ENCODE assay signal across 8 cellular contexts in the genomic region with DNA sequence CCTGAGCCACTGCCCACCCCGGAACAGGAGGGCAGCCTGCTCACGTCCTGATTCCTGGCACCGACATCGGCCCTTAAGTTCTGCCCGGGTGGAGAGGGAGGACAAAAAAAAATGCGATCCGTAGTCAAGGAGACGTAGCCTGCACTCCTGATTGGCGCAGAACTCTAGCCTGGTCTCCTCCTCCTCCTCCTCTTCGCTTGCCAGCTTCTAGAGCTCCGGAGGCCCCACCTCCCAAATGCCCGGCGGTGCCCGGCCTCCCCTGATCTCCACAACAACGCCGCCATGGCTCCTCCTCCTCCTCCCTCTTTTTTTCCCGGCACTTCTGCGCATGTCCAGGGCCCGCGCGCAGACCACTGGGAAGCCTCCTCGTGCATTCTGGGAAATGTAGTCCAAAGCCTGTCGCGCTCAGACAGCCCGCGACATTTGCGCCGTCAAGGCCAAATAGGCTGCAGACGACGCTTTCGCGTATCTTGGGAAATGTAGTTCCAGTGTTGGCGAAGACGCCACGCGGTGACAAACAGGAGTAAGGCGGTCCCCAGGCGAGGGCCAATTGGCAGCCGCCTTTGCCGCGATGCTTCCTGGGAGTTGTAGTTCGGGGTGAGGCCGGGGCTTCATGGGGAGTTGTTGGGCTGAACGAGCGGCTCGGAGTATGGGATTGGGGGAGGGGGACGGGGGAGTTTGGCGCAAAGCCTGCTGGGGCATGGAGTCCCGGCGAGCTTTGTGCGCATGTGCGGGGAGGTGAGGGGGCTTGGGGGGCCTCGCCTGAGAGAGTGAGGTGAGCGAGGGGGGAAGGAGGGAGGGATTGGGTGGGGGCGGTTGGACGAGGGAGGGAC. TPM values are rescaled to one million over a fixed set of nuclear protein-coding genes. Genes with fewer than 3 reads are reported as not detected.
A peak's percentile ranks its signal among the peaks of the same experiment; 100 is the strongest.
DNase-seq lines count a peak whose midpoint lies in the region; ATAC-seq and TF ChIP-seq lines count a peak whose summit lies in the region.

A gene (plus strand): TSS at position 705 of the 833 bp plus-strand sequence. CDS start 5,625 bp downstream, outside the sequence.

- H3K9ac ChIP-seq in SU-DHL-6 (ENCODE audit: low read length), result peak within 1 kb of the TSS; percentile 74

- H3K27ac ChIP-seq in SU-DHL-6 (ENCODE audit: low read depth, low read length) (peak within 1 kb of the TSS; percentile 37), osteoblast (ENCODE audit: low read depth, low read length) (peak within 1 kb of the TSS; percentile 62), thymus (ENCODE audit: low read depth) (peak within 1 kb of the TSS; percentile 93)

- peak within 1 kb of the TSS; percentile 83 for H3K4me3 ChIP-seq in SU-DHL-6 (ENCODE audit: insufficient read depth, low read length, poor library complexity, severe bottlenecking)
- peak within 1 kb of the TSS; percentile 76 for H3K4me3 ChIP-seq in osteoblast (ENCODE audit: insufficient read depth, low read length)
- peak within 1 kb of the TSS; percentile 68 for H3K4me3 ChIP-seq in thymus (ENCODE audit: low read length)

- under 1% methylated on average over 56 of the region's 56 CpGs for WGBS in thymus

- TF ChIP-seq CTCF in GM10266 (IDR thresholded peaks at IDR 0.05; ENCODE audit: control insufficient read depth, insufficient read depth, low read depth, missing control alignments) (no peak), SU-DHL-6 (IDR thresholded peaks at IDR 0.05; ENCODE audit: insufficient read depth, low read length, poor library complexity, severe bottlenecking) (no peak), glutamatergic neuron (IDR thresholded peaks at IDR 0.05; ENCODE audit: partially characterized antibody, unreplicated experiment) (no peak), osteoblast (IDR thresholded peaks at IDR 0.05; ENCODE audit: extremely low read depth, low read depth, low read length) (no peak)

- H3K4me1 ChIP-seq in osteoblast (ENCODE audit: insufficient read depth, low read length), result peaks cover 14% of the 10 kb centered on the region
- H3K4me1 ChIP-seq in thymus (ENCODE audit: control insufficient read depth, insufficient read depth, low read length), result peaks cover 36% of the 10 kb centered on the region

- POLR2A ChIA-PET in activated naive CD8-positive, alpha-beta T cell treated with anti-CD3 and anti-CD28 coated beads, Interleukin-2, amount 10 ng/mL, durations not matched to agents 7 days and 5 days (lab: Charles Lee), result interaction anchor here (1.3 to 4.2 kb wide), 4 partner anchors 19 to 60 kb away, joined by 3 to 35 read pairs (median 4); a partner anchor contains a TSS

- H2AFZ ChIP-seq in SU-DHL-6 (ENCODE audit: low read depth, low read length, severe bottlenecking) (peak within 1 kb of the TSS; percentile 94), osteoblast (ENCODE audit: low read length) (peak within 1 kb of the TSS; percentile 93)

- no peaks in the 10 kb centered on the region for H3K27me3 Mint-ChIP-seq in activated naive CD8-positive, alpha-beta T cell treated with anti-CD3 and anti-CD28 coated beads, Interleukin-2, amount 10 ng/mL, durations not matched to agents 7 days and 5 days
- H3K27me3 Mint-ChIP-seq in glutamatergic neuron (ENCODE audit: unreplicated experiment), result peaks cover 7% of the 10 kb centered on the region

- peaks cover 29% of the 10 kb centered on the region for H3K4me1 Mint-ChIP-seq in activated naive CD8-positive, alpha-beta T cell treated with anti-CD3 and anti-CD28 coated beads, Interleukin-2, amount 10 ng/mL, durations not matched to agents 7 days and 5 days
- H3K4me1 Mint-ChIP-seq in glutamatergic neuron (ENCODE audit: low read depth, unreplicated experiment), result peaks cover 18% of the 10 kb centered on the region

- DNase-seq in GM10266 (ENCODE audit: extremely low spot score) (peak; percentile 97), NCI-H1105 treated with DMSO at 0.1 percent for 48 hours (lab: John Stamatoyannopoulos, UW) (peak; percentile 100), glutamatergic neuron (peak; percentile 99), osteoblast (ENCODE audit: insufficient read length, low spot score, missing footprints) (peak; percentile 100)
- DNase-seq in activated naive CD8-positive, alpha-beta T cell treated with anti-CD3 and anti-CD28 coated beads, Interleukin-2, amount 10 ng/mL, durations not matched to agents 7 days and 5 days, result peak; percentile 95

- H4K20me1 ChIP-seq in SU-DHL-6 (ENCODE audit: low read depth, low read length) (no peaks in the 10 kb centered on the region), osteoblast (ENCODE audit: insufficient read depth, low read length) (no peaks in the 10 kb centered on the region)

- no peaks in the 10 kb centered on the region for H3F3A ChIP-seq in SU-DHL-6 (ENCODE audit: insufficient read depth)

- no peaks in the 10 kb centered on the region for H3K27me3 ChIP-seq in SU-DHL-6 (ENCODE audit: low read length)
- no peaks in the 10 kb centered on the region for H3K27me3 ChIP-seq in osteoblast (ENCODE audit: insufficient read depth, low read length)
- no peaks in the 10 kb centered on the region for H3K27me3 ChIP-seq in thymus (ENCODE audit: control insufficient read depth, insufficient read depth)

- H3K27ac Mint-ChIP-seq in activated naive CD8-positive, alpha-beta T cell treated with anti-CD3 and anti-CD28 coated beads, Interleukin-2, amount 10 ng/mL, durations not matched to agents 7 days and 5 days, result peak within 1 kb of the TSS; percentile 88
- H3K27ac Mint-ChIP-seq in glutamatergic neuron (ENCODE audit: unreplicated experiment), result peak within 1 kb of the TSS; percentile 92

- H3K79me2 ChIP-seq in SU-DHL-6 (ENCODE audit: insufficient read depth, low read length), result peaks cover 34% of the 10 kb centered on the region
- H3K79me2 ChIP-seq in osteoblast (ENCODE audit: insufficient read depth, low read length), result peaks cover 27% of the 10 kb centered on the region

- peaks cover 1% of the 10 kb centered on the region for H3K36me3 Mint-ChIP-seq in activated naive CD8-positive, alpha-beta T cell treated with anti-CD3 and anti-CD28 coated beads, Interleukin-2, amount 10 ng/mL, durations not matched to agents 7 days and 5 days
- no peaks in the 10 kb centered on the region for H3K36me3 Mint-ChIP-seq in glutamatergic neuron (ENCODE audit: unreplicated experiment)

- no peaks in the 10 kb centered on the region for H3K9me2 ChIP-seq in SU-DHL-6 (replicated peaks; ENCODE audit: insufficient read depth, low read length)

- peak within 1 kb of the TSS; percentile 88 for H3K4me3 Mint-ChIP-seq in activated naive CD8-positive, alpha-beta T cell treated with anti-CD3 and anti-CD28 coated beads, Interleukin-2, amount 10 ng/mL, durations not matched to agents 7 days and 5 days
- peak within 1 kb of the TSS; percentile 95 for H3K4me3 Mint-ChIP-seq in glutamatergic neuron (ENCODE audit: unreplicated experiment)

- peak; percentile 92 for ATAC-seq in HG02642 (IDR thresholded peaks at IDR 0.05; ENCODE audit: poor library complexity, unreplicated experiment)
- peak; percentile 88 for ATAC-seq in activated naive CD8-positive, alpha-beta T cell treated with anti-CD3 and anti-CD28 coated beads, Interleukin-2, amount 10 ng/mL, durations not matched to agents 7 days and 5 days (ENCODE audit: low read depth)

- H3K9me3 Mint-ChIP-seq in activated naive CD8-positive, alpha-beta T cell treated with anti-CD3 and anti-CD28 coated beads, Interleukin-2, amount 10 ng/mL, durations not matched to agents 7 days and 5 days, result no peaks in the 10 kb centered on the region
- peaks cover 12% of the 10 kb centered on the region for H3K9me3 Mint-ChIP-seq in glutamatergic neuron (ENCODE audit: unreplicated experiment)

- H3K36me3 ChIP-seq in SU-DHL-6 (ENCODE audit: low read length) (no peaks in the 10 kb centered on the region), osteoblast (ENCODE audit: insufficient read depth, low read length) (no peaks in the 10 kb centered on the region), thymus (ENCODE audit: control insufficient read depth, insufficient read depth) (peaks cover 4% of the 10 kb centered on the region)

- H3K9me3 ChIP-seq in SU-DHL-6 (ENCODE audit: insufficient read depth, low read length) (no peaks in the 10 kb centered on the region), osteoblast (ENCODE audit: low read depth, low read length) (no peaks in the 10 kb centered on the region), thymus (ENCODE audit: control insufficient read depth) (no peaks in the 10 kb centered on the region)

- H3K4me2 ChIP-seq in SU-DHL-6 (ENCODE audit: low read depth, low read length, poor library complexity, severe bottlenecking) (peak within 1 kb of the TSS; percentile 79), osteoblast (ENCODE audit: insufficient read depth, low read length) (peak within 1 kb of the TSS; percentile 90)

RNA-seq across cellular contexts. Expression of the gene that starts here (rescaled TPM):
- total RNA-seq in activated naive CD8-positive, alpha-beta T cell treated with anti-CD3 and anti-CD28 coated beads, Interleukin-2, amount 10 ng/mL, durations not matched to agents 7 days and 5 days, result 10 to 100 TPM; 31.7 to 37.4 TPM
- total RNA-seq in glutamatergic neuron (ENCODE audit: unreplicated experiment) (56.9 TPM), osteoblast (13.0 and 16.6 TPM in 2 replicates)
- polyA plus RNA-seq in thymus, result 45.5 TPM

Comparison
In these comparisons a context has a peak if more than half of its experiments do, and no peak if none do; other contexts are left out.
1. Peak in every context shown above with its lines: DNase-seq, ATAC-seq, H3K4me3 ChIP-seq and H3K27ac ChIP-seq.
2. H3K27ac ChIP-seq: peak in every context shown above with its lines; median percentile 93 in thymus; 62 in osteoblast; 37 in SU-DHL-6.